In genomic region chr1:72780212-72780611, GRCh38 we compare ENCODE assay signal across 4 cellular contexts.
"Had no signal": no experiment of that assay in that cellular context is flagged by ENCODE, and none has a peak within 500 bp of the region (broad histone marks: within the 10 kb centered on the region; RNA-seq: fewer than 3 reads in every experiment).

No MANE protein-coding gene starts in this region.

- DNase-seq: H9, HCEC 1CT, IMR-90 had no signal

- H3K4me3 ChIP-seq: GM23338 had no signal

- H2AFZ ChIP-seq: GM23338 had no signal

- H3K4me2 ChIP-seq: GM23338 had no signal
